In genomic region chr9:21616082-21616778, GRCh38 we compare ENCODE assay signal across 11 cellular contexts.
DNase-seq lines count a peak whose midpoint lies in the region; FAIRE-seq and TF ChIP-seq lines count a peak whose summit lies in the region.
"Had no signal": no experiment of that assay in that cellular context is flagged by ENCODE, and none has a peak within 500 bp of the region (broad histone marks: within the 10 kb centered on the region; RNA-seq: fewer than 3 reads in every experiment).

No MANE protein-coding gene starts in this region.

- no peaks in the 10 kb centered on the region for H3K27me3 ChIP-seq in SJSA1 (replicated peaks)
- H3K27me3 ChIP-seq in small intestine (ENCODE audit: control insufficient read depth in 2 of 2, insufficient read depth in 2 of 2, low read length in 2 of 2) = no peaks in the 10 kb centered on the region
- H3K27me3 ChIP-seq: adrenal gland had no signal

- no peaks in the 10 kb centered on the region for H3K27me3 Mint-ChIP-seq in activated naive CD4-positive, alpha-beta T cell treated with anti-CD3 and anti-CD28 coated beads, Interleukin-2, amount 50 U/mL, for 24 hours

- TF ChIP-seq CTCF in fibroblast of the aortic adventitia (IDR thresholded peaks at IDR 0.05; ENCODE audit: insufficient read depth, low read length) = no peak

- peaks cover 11% of the 10 kb centered on the region; the same call in 1 of the 2 replicates for H3K4me1 ChIP-seq in SJSA1 (replicated peaks)
- no peaks in the 10 kb centered on the region for H3K4me1 ChIP-seq in small intestine (ENCODE audit: control insufficient read depth in 2 of 2, insufficient read depth in 1 of 2, low read depth in 1 of 2, low read length in 1 of 2)
- H3K4me1 ChIP-seq: adrenal gland had no signal

- H3K4me3 Mint-ChIP-seq in activated naive CD4-positive, alpha-beta T cell treated with anti-CD3 and anti-CD28 coated beads, Interleukin-2, amount 50 U/mL, for 24 hours = peak overlapping the region; percentile 26
- H3K4me3 Mint-ChIP-seq: activated CD4-positive, alpha-beta memory T cell treated with anti-CD3 and anti-CD28 coated beads, Interleukin-2, amount 10 ng/mL, durations not matched to agents 7 days and 5 days had no signal

- H3K27ac Mint-ChIP-seq in activated naive CD4-positive, alpha-beta T cell treated with anti-CD3 and anti-CD28 coated beads, Interleukin-2, amount 50 U/mL, for 24 hours = peak overlapping the region; percentile 81
- H3K27ac Mint-ChIP-seq: activated CD4-positive, alpha-beta memory T cell treated with anti-CD3 and anti-CD28 coated beads, Interleukin-2, amount 10 ng/mL, durations not matched to agents 7 days and 5 days had no signal

- no peaks in the 10 kb centered on the region for H3K36me3 ChIP-seq in SJSA1
- no peaks in the 10 kb centered on the region for H3K36me3 ChIP-seq in small intestine (ENCODE audit: control insufficient read depth in 2 of 2, insufficient read depth in 2 of 2, low read length in 2 of 2)
- H3K36me3 ChIP-seq: adrenal gland had no signal

- no peak for DNase-seq in activated naive CD4-positive, alpha-beta T cell treated with Interleukin-2 at 50 U/mL for 16 hours
- DNase-seq in SJSA1 (ENCODE audit: low read depth in 1 of 2, low spot score in 2 of 2) = peak; percentile 43 to 50
- peak; percentile 92 for DNase-seq in fibroblast of the aortic adventitia (ENCODE audit: low read depth)
- peak; percentile 80 for DNase-seq in small intestine
- no peak for DNase-seq in SW 1271 (lab: John Stamatoyannopoulos, UW)
- no peak for DNase-seq in activated CD8-positive, alpha-beta memory T cell treated with anti-CD3 and anti-CD28 coated beads, Interleukin-2, amount 50 U/mL, for 48 hours
- DNase-seq in iPS-NIHi7 (ENCODE audit: extremely low spot score) = no peak
- DNase-seq: activated CD4-positive, alpha-beta memory T cell treated with anti-CD3 and anti-CD28 coated beads, Interleukin-2, amount 10 ng/mL, durations not matched to agents 7 days and 5 days; adrenal gland; erythroblast had no signal

- no peaks in the 10 kb centered on the region for H3K9me3 ChIP-seq in SJSA1 (replicated peaks)
- H3K9me3 ChIP-seq in small intestine (ENCODE audit: control insufficient read depth, low read depth) = no peaks in the 10 kb centered on the region
- H3K9me3 ChIP-seq: adrenal gland had no signal

- FAIRE-seq in small intestine (lab: Jason Lieb, UNC) = no peak

- no peaks in the 10 kb centered on the region for H3K36me3 Mint-ChIP-seq in activated naive CD4-positive, alpha-beta T cell treated with anti-CD3 and anti-CD28 coated beads, Interleukin-2, amount 50 U/mL, for 24 hours

- H3K4me1 Mint-ChIP-seq in activated naive CD4-positive, alpha-beta T cell treated with anti-CD3 and anti-CD28 coated beads, Interleukin-2, amount 50 U/mL, for 24 hours = peaks cover 63% of the 10 kb centered on the region

- H3K9me3 Mint-ChIP-seq in activated naive CD4-positive, alpha-beta T cell treated with anti-CD3 and anti-CD28 coated beads, Interleukin-2, amount 50 U/mL, for 24 hours = no peaks in the 10 kb centered on the region
- H3K9me3 Mint-ChIP-seq: activated CD4-positive, alpha-beta memory T cell treated with anti-CD3 and anti-CD28 coated beads, Interleukin-2, amount 10 ng/mL, durations not matched to agents 7 days and 5 days had no signal

- H3K4me3 ChIP-seq in SJSA1 = no peak overlapping the region
- no peak overlapping the region for H3K4me3 ChIP-seq in fibroblast of the aortic adventitia (ENCODE audit: low read depth, low read length)
- H3K4me3 ChIP-seq in small intestine (ENCODE audit: low read depth in 1 of 2, low read length in 2 of 2) = no peak overlapping the region
- H3K4me3 ChIP-seq: adrenal gland had no signal

- WGBS in small intestine, 3 donors = 51 to 66% (median 53%) methylated on average over 6 of the region's 6 CpGs

- peak overlapping the region; percentile 72 for H3K27ac ChIP-seq in SJSA1
- H3K27ac ChIP-seq in small intestine (ENCODE audit: low read depth in 1 of 2, low read length in 1 of 2) = no peak overlapping the region
- H3K27ac ChIP-seq: adrenal gland had no signal

Comparison
In these comparisons a context has a peak if more than half of its experiments do, and no peak if none do; other contexts are left out.
1. DNase-seq: peak in SJSA1 (2 of 2), fibroblast of the aortic adventitia (single experiment) and small intestine (single experiment); none in activated naive CD4-positive, alpha-beta T cell treated with Interleukin-2 at 50 U/mL for 16 hours (single experiment), SW 1271 (0 of 2), activated CD8-positive, alpha-beta memory T cell treated with anti-CD3 and anti-CD28 coated beads, Interleukin-2, amount 50 U/mL, for 48 hours (single experiment) and iPS-NIHi7 (single experiment).